17 cellular contexts compared by ENCODE assay signal in the genomic region with DNA sequence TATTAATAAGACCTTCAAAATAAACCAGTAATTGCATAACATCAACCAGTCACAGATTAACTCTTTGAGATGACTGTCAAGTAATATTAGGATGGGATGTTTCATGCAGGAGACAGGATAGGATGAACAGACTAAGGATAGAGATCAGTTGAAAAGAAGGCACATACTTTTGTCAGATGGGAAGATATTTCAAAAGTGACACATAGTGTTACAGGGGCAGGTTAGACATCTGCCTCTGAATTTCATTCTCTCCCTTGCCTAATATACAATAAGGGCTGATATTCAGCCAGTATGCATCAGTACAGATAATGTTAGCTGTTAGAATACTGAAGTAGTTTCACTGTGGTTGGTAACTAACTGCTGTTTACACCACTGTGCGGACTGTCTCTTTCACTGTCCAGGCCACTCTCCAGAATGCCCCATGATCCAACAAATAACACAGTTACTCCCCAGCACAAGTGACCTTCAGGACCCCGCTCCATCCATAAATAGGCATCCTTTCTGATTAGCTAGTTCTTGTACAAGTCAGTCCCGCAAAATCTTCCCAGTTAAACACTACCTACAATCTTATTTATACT. TPM values are rescaled to one million over a fixed set of nuclear protein-coding genes. Genes with fewer than 3 reads are reported as not detected.
DNase-seq lines count a peak whose midpoint lies in the region; ATAC-seq and TF ChIP-seq lines count a peak whose summit lies in the region.
"Had no signal": no experiment of that assay in that cellular context is flagged by ENCODE, and none has a peak within 500 bp of the region (broad histone marks: within the 10 kb centered on the region; RNA-seq: fewer than 3 reads in every experiment).

No MANE protein-coding gene starts in this region.

- ATAC-seq in CD4-positive, CD25-positive, alpha-beta regulatory T cell (ENCODE audit: low read depth in 2 of 2) = no peak
- ATAC-seq in heart left ventricle = peak; percentile 45 to 83 (median 68)
- ATAC-seq in stimulated activated naive CD8-positive, alpha-beta T cell treated with anti-CD3 and anti-CD28 coated beads, Interleukin-15, amount 100 ng/mL, for 72 hours = no peak

- H3K27ac ChIP-seq in CD4-positive, CD25-positive, alpha-beta regulatory T cell (ENCODE audit: insufficient read depth, low read length, poor library complexity, severe bottlenecking) = no peak overlapping the region
- H3K27ac ChIP-seq in heart left ventricle (peak overlapping the region; percentile 21 to 74 (median 51)), osteoblast (ENCODE audit: low read depth, low read length) (no peak overlapping the region), brain microvascular endothelial cell (no peak overlapping the region)
- H3K27ac ChIP-seq: PC-9 had no signal

- H3K9me3 Mint-ChIP-seq in CD4-positive, CD25-positive, alpha-beta regulatory T cell = peaks cover 0 to 3% (median 0%) of the 10 kb centered on the region in 7 donors
- peaks cover 3 to 8% of the 10 kb centered on the region in 2 donors for H3K9me3 Mint-ChIP-seq in stimulated activated naive CD8-positive, alpha-beta T cell treated with anti-CD3 and anti-CD28 coated beads, Interleukin-15, amount 100 ng/mL, for 72 hours

- H3K27me3 Mint-ChIP-seq in CD4-positive, CD25-positive, alpha-beta regulatory T cell = no peaks in the 10 kb centered on the region
- no peaks in the 10 kb centered on the region for H3K27me3 Mint-ChIP-seq in stimulated activated naive CD8-positive, alpha-beta T cell treated with anti-CD3 and anti-CD28 coated beads, Interleukin-15, amount 100 ng/mL, for 72 hours

- peak overlapping the region; percentile 8 to 17 (median 10) for H3K27ac Mint-ChIP-seq in CD4-positive, CD25-positive, alpha-beta regulatory T cell
- H3K27ac Mint-ChIP-seq in stimulated activated naive CD8-positive, alpha-beta T cell treated with anti-CD3 and anti-CD28 coated beads, Interleukin-15, amount 100 ng/mL, for 72 hours = no peak overlapping the region
- H3K27ac Mint-ChIP-seq: CD14-positive monocyte had no signal

- peaks cover 10% of the 10 kb centered on the region for H4K20me1 ChIP-seq in osteoblast (ENCODE audit: insufficient read depth, low read length)

- H2AFZ ChIP-seq in osteoblast (ENCODE audit: low read length) = no peak overlapping the region
- H2AFZ ChIP-seq: PC-9 had no signal

- in situ Hi-C loops in GM13977 (cut with MboI; ENCODE audit: low pct_unique_long_range_greater_than_20kb, low sequenced_read_pairs, unreplicated experiment) = no loop called here
- in situ Hi-C loops in brain microvascular endothelial cell (cut with HindIII; ENCODE audit: low pct_ligation_motif_present, low sequenced_read_pairs) = no loop called here

- no peak overlapping the region for H3K4me3 Mint-ChIP-seq in CD4-positive, CD25-positive, alpha-beta regulatory T cell
- H3K4me3 Mint-ChIP-seq in stimulated activated naive CD8-positive, alpha-beta T cell treated with anti-CD3 and anti-CD28 coated beads, Interleukin-15, amount 100 ng/mL, for 72 hours = no peak overlapping the region
- H3K4me3 Mint-ChIP-seq: CD14-positive monocyte had no signal

- TF ChIP-seq CTCF in heart left ventricle (IDR thresholded peaks at IDR 0.05) (no peak), osteoblast (IDR thresholded peaks at IDR 0.05; ENCODE audit: extremely low read depth, low read depth, low read length) (no peak), GM13977 (IDR thresholded peaks at IDR 0.05; ENCODE audit: extremely low read depth, insufficient read depth, missing control alignments) (no peak), brain microvascular endothelial cell (IDR thresholded peaks at IDR 0.05; ENCODE audit: low read depth, low read length, missing control alignments) (no peak)

- peaks cover 43% of the 10 kb centered on the region for H3K79me2 ChIP-seq in osteoblast (ENCODE audit: insufficient read depth, low read length)

- peaks cover 35% of the 10 kb centered on the region for H3K36me3 Mint-ChIP-seq in CD4-positive, CD25-positive, alpha-beta regulatory T cell

- H3K36me3 ChIP-seq in CD4-positive, CD25-positive, alpha-beta regulatory T cell (ENCODE audit: control insufficient read depth, insufficient read depth, low read length) = peaks cover 22% of the 10 kb centered on the region
- peaks cover 0 to 26% (median 10%) of the 10 kb centered on the region in 9 donors for H3K36me3 ChIP-seq in heart left ventricle
- H3K36me3 ChIP-seq in osteoblast (ENCODE audit: insufficient read depth, low read length) = peaks cover 15% of the 10 kb centered on the region
- H3K36me3 ChIP-seq in brain microvascular endothelial cell (replicated peaks) = peaks cover 2% of the 10 kb centered on the region

- H3K9me3 ChIP-seq in CD4-positive, CD25-positive, alpha-beta regulatory T cell (ENCODE audit: control insufficient read depth in 2 of 2, low read length in 2 of 2) = peaks cover 0 to 1% of the 10 kb centered on the region in 2 experiments
- H3K9me3 ChIP-seq in heart left ventricle (peaks cover 0 to 5% (median 2%) of the 10 kb centered on the region in 12 donors), osteoblast (ENCODE audit: low read depth, low read length) (no peaks in the 10 kb centered on the region)

- no peak overlapping the region for H3K4me2 ChIP-seq in osteoblast (ENCODE audit: insufficient read depth, low read length)
- H3K4me2 ChIP-seq: PC-9 had no signal

- no peaks in the 10 kb centered on the region for H3K27me3 ChIP-seq in CD4-positive, CD25-positive, alpha-beta regulatory T cell (ENCODE audit: control insufficient read depth, insufficient read depth, low read length)
- H3K27me3 ChIP-seq in heart left ventricle (no peaks in the 10 kb centered on the region), osteoblast (ENCODE audit: insufficient read depth, low read length) (no peaks in the 10 kb centered on the region), brain microvascular endothelial cell (replicated peaks) (no peaks in the 10 kb centered on the region)

- no peaks in the 10 kb centered on the region for H3K4me1 ChIP-seq in CD4-positive, CD25-positive, alpha-beta regulatory T cell (ENCODE audit: control insufficient read depth, insufficient read depth, low read length, poor library complexity, severe bottlenecking)
- H3K4me1 ChIP-seq in heart left ventricle (peaks cover 0 to 36% (median 15%) of the 10 kb centered on the region in 12 donors), osteoblast (ENCODE audit: insufficient read depth, low read length) (no peaks in the 10 kb centered on the region)

- H3K4me1 Mint-ChIP-seq in CD4-positive, CD25-positive, alpha-beta regulatory T cell = peaks cover 27 to 53% (median 34%) of the 10 kb centered on the region in 4 donors
- peaks cover 56% of the 10 kb centered on the region for H3K4me1 Mint-ChIP-seq in stimulated activated naive CD8-positive, alpha-beta T cell treated with anti-CD3 and anti-CD28 coated beads, Interleukin-15, amount 100 ng/mL, for 72 hours
- H3K4me1 Mint-ChIP-seq: CD14-positive monocyte had no signal

- 40 to 66% (median 55%) methylated on average over 3 of the region's 3 CpGs for WGBS in heart left ventricle, 4 donors

- intact Hi-C loops in heart left ventricle (cut with DNase I) = no loop called here

- no peak overlapping the region for H3K4me3 ChIP-seq in CD4-positive, CD25-positive, alpha-beta regulatory T cell (ENCODE audit: low read depth, low read length)
- H3K4me3 ChIP-seq in heart left ventricle = peak overlapping the region in 1 of 12 donors; percentile 14
- no peak overlapping the region for H3K4me3 ChIP-seq in osteoblast (ENCODE audit: insufficient read depth, low read length)
- H3K4me3 ChIP-seq in brain microvascular endothelial cell (ENCODE audit: low read depth, low read length) = no peak overlapping the region
- H3K4me3 ChIP-seq: PC-9 had no signal

- no peak for DNase-seq in CD4-positive, CD25-positive, alpha-beta regulatory T cell
- DNase-seq in NCI-H2227 (lab: John Stamatoyannopoulos, UW; ENCODE audit: unreplicated experiment) = peak; percentile 25
- no peak for DNase-seq in heart left ventricle
- peak; percentile 26 for DNase-seq in osteoblast (ENCODE audit: insufficient read length, low spot score, missing footprints)
- DNase-seq in GM13977 (ENCODE audit: low spot score) = no peak
- DNase-seq in DMS 273 (lab: John Stamatoyannopoulos, UW; ENCODE audit: unreplicated experiment) = no peak
- DNase-seq in stimulated activated naive CD8-positive, alpha-beta T cell treated with anti-CD3 and anti-CD28 coated beads, Interleukin-15, amount 100 ng/mL, for 72 hours = no peak
- no peak for DNase-seq in brain microvascular endothelial cell
- DNase-seq: GF-D8, KG1, NCI-H1092, NCI-H774, PC-9 had no signal

- no peak for TF ChIP-seq POLR2A in heart left ventricle (IDR thresholded peaks at IDR 0.05)

RNA-seq across cellular contexts. Expression of a gene that starts 22.1 kb away (rescaled TPM):
- total RNA-seq in CD4-positive, CD25-positive, alpha-beta regulatory T cell = not detected
- polyA plus RNA-seq in CD4-positive, CD25-positive, alpha-beta regulatory T cell = under 1 TPM; 0.13 to 0.40 (median 0.27) TPM
- 1,000 to 10,000 TPM; 1,105 to 3,015 (median 1,923) TPM for total RNA-seq in heart left ventricle
- polyA plus RNA-seq in heart left ventricle = 1,000 to 10,000 TPM in 1 of 2 donors, 100 to 1,000 TPM in 1; 974 to 1,338 TPM
- 0.36 and 0.59 TPM in 2 replicates for total RNA-seq in osteoblast
- total RNA-seq: A673, MCF 10A, NCI-H460, PC-9 had no signal

Comparison
In these comparisons a context has a peak if more than half of its experiments do, and no peak if none do; other contexts are left out.
1. ATAC-seq: peak in heart left ventricle (4 of 4); none in CD4-positive, CD25-positive, alpha-beta regulatory T cell (0 of 2) and stimulated activated naive CD8-positive, alpha-beta T cell treated with anti-CD3 and anti-CD28 coated beads, Interleukin-15, amount 100 ng/mL, for 72 hours (single experiment).
2. DNase-seq: peak in NCI-H2227 (single experiment) and osteoblast (single experiment); none in CD4-positive, CD25-positive, alpha-beta regulatory T cell (0 of 3), heart left ventricle (0 of 5), GM13977 (single experiment), DMS 273 (single experiment), stimulated activated naive CD8-positive, alpha-beta T cell treated with anti-CD3 and anti-CD28 coated beads, Interleukin-15, amount 100 ng/mL, for 72 hours (0 of 2) and brain microvascular endothelial cell (single experiment).
3. H3K27ac ChIP-seq: peak in heart left ventricle (12 of 12); none in CD4-positive, CD25-positive, alpha-beta regulatory T cell (single experiment), osteoblast (single experiment) and brain microvascular endothelial cell (single experiment).
4. H3K27ac Mint-ChIP-seq: peak in CD4-positive, CD25-positive, alpha-beta regulatory T cell (3 of 3); none in stimulated activated naive CD8-positive, alpha-beta T cell treated with anti-CD3 and anti-CD28 coated beads, Interleukin-15, amount 100 ng/mL, for 72 hours (0 of 2).
5. RNA of a gene that starts 22.1 kb away (total RNA-seq): 1,105 to 3,015 TPM in heart left ventricle; 0.36 to 0.59 TPM in osteoblast and not detected in CD4-positive, CD25-positive, alpha-beta regulatory T cell (single experiment); every median in the first group is over 100 times any median in the second.